8 cellular contexts compared by ENCODE assay signal in the genomic region with DNA sequence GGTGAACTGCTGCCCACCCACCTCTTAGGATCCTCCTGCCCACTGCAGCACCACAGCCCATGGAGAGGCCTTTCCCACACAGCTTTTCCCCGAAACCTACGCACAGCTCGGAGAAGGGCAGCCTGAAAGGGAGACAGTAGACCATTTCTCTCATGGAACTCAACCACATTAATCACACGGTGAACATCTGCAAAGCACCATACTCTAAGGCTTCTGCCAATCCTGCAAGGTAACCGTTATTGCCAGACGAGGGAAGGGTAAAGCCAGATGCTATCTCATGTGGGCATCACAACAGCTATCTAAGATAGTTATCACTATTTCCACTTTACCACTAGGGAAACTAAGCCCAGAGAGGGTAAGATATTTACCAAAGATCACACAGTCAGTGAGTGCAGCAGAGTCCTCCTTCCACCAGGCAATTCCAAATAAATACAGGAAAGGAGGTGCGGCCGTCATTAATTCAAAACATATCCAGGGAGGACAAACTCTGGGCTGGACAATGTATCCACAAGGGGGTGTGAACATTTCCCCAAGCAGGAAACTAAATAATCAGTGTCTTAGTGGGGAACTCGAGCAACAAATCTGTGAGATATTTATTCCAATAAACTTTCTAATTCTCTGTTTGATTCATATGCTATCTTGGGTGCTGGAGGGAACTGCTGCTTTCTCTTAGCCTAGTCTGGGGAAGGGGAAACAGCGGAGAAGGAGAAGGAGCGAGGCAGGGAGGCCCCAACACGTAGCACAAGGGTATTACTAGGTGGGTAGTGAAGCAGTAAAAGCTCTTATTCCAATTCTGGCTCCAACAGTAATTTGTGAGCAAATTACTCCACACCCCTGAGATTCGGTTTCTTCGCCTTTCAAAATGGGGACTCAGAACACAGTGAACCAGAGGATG. TPM values are rescaled to one million over a fixed set of nuclear protein-coding genes. Genes with fewer than 3 reads are reported as not detected.
DNase-seq lines count a peak whose midpoint lies in the region; ATAC-seq and TF ChIP-seq lines count a peak whose summit lies in the region.

No MANE protein-coding gene starts in this region.

- TF ChIP-seq CTCF in Caco-2 (IDR thresholded peaks at IDR 0.05; ENCODE audit: insufficient read depth in 1 of 2, low read depth in 1 of 2, low read length in 1 of 2, severe bottlenecking in 1 of 2, unreplicated experiment in 1 of 2): peak in 1 of 2 experiments; percentile 10
- no peak for TF ChIP-seq CTCF in neural crest cell (conservative IDR thresholded peaks at IDR 0.05)

- H3K36me3 Mint-ChIP-seq in Caco-2 (ENCODE audit: insufficient read depth, unreplicated experiment): peaks cover 19% of the 10 kb centered on the region
- peaks cover 23% of the 10 kb centered on the region for H3K36me3 Mint-ChIP-seq in effector memory CD8-positive, alpha-beta T cell (ENCODE audit: insufficient read depth)
- no peaks in the 10 kb centered on the region for H3K36me3 Mint-ChIP-seq in neural crest cell (ENCODE audit: low read depth)

- no peaks in the 10 kb centered on the region; the same call in 1 of the 2 replicates for H3K4me1 ChIP-seq in Caco-2

- TSS peak; percentile 87 for BruUV-seq in Caco-2 (replicated peaks; lab: Mats Ljungman, UMichigan)

- peaks cover 7% of the 10 kb centered on the region for H3K4me1 Mint-ChIP-seq in Caco-2 (ENCODE audit: low read depth, unreplicated experiment)
- H3K4me1 Mint-ChIP-seq in effector memory CD8-positive, alpha-beta T cell (ENCODE audit: low read depth in 2 of 2): peaks cover 23 to 24% of the 10 kb centered on the region in 2 donors
- peaks cover 43% of the 10 kb centered on the region for H3K4me1 Mint-ChIP-seq in neural crest cell

- H3K36me3 ChIP-seq in Caco-2 (ENCODE audit: control insufficient read depth, insufficient read depth, low read length): 0 out of 2 replicates have a peak, but pooled peaks cover 2% of the 10 kb centered on the region
- H3K36me3 ChIP-seq in MG63: peaks cover 53% of the 10 kb centered on the region

- POLR2A ChIA-PET in Caco-2 (lab: Charles Lee): interaction anchor here (1.6 kb wide), 1 partner anchor 72 kb away, joined by 9 read pairs; a partner anchor contains a TSS

- H3K9me3 ChIP-seq in Caco-2: no peaks in the 10 kb centered on the region
- no peaks in the 10 kb centered on the region for H3K9me3 ChIP-seq in MG63

- no peak for ATAC-seq in effector memory CD8-positive, alpha-beta T cell (replicated peaks)
- no peak for ATAC-seq in HG02798 (IDR thresholded peaks at IDR 0.05; ENCODE audit: poor library complexity, unreplicated experiment)
- no peak for ATAC-seq in HG03354 (IDR thresholded peaks at IDR 0.05; ENCODE audit: poor library complexity, severe bottlenecking, unreplicated experiment)

- CTCF ChIA-PET in Caco-2 (lab: Charles Lee): interaction anchor here (0.7 to 1.2 kb wide), 2 partner anchors 83 to 212 kb away, joined by 3 to 4 read pairs; no protein-coding TSS in a partner anchor

- intact Hi-C loops in Caco-2 (cut with micrococcal nuclease; ENCODE audit: unreplicated experiment): loop anchor here (2.0 to 5.0 kb wide), 4 partner anchors 44 to 224 kb away; a partner anchor contains a TSS

- H3K27me3 Mint-ChIP-seq in Caco-2 (ENCODE audit: insufficient read depth, unreplicated experiment) (no peaks in the 10 kb centered on the region), neural crest cell (ENCODE audit: low read depth) (no peaks in the 10 kb centered on the region)
- no peaks in the 10 kb centered on the region for H3K27me3 Mint-ChIP-seq in effector memory CD8-positive, alpha-beta T cell

- H3K4me3 Mint-ChIP-seq in Caco-2 (ENCODE audit: unreplicated experiment): peak overlapping the region; percentile 93
- H3K4me3 Mint-ChIP-seq in effector memory CD8-positive, alpha-beta T cell: peak overlapping the region; percentile 85 to 91
- H3K4me3 Mint-ChIP-seq in neural crest cell: peak overlapping the region; percentile 98

- peak overlapping the region; percentile 96 for H3K4me3 ChIP-seq in Caco-2 (ENCODE audit: low read depth, low read length)
- peak overlapping the region; percentile 98 for H3K4me3 ChIP-seq in MG63

- no peak for DNase-seq in Caco-2
- no peak for DNase-seq in MG63
- no peak for DNase-seq in effector memory CD8-positive, alpha-beta T cell
- DNase-seq in neural crest cell (ENCODE audit: low read depth, low spot score): no peak
- DNase-seq in NCI-H446 treated with DMSO at 0.1 percent for 48 hours (lab: John Stamatoyannopoulos, UW): no peak
- no peak for DNase-seq in NCI-H524 (lab: John Stamatoyannopoulos, UW)

- no peaks in the 10 kb centered on the region for H3K27me3 ChIP-seq in Caco-2 (replicated peaks; ENCODE audit: control insufficient read depth, insufficient read depth, low read length)
- H3K27me3 ChIP-seq in MG63: no peaks in the 10 kb centered on the region

- H3K27ac Mint-ChIP-seq in Caco-2 (ENCODE audit: unreplicated experiment): peak overlapping the region; percentile 94
- peak overlapping the region; percentile 95 to 97 for H3K27ac Mint-ChIP-seq in effector memory CD8-positive, alpha-beta T cell
- H3K27ac Mint-ChIP-seq in neural crest cell (ENCODE audit: unreplicated experiment): peak overlapping the region; percentile 95

- no peaks in the 10 kb centered on the region for H3K9me3 Mint-ChIP-seq in Caco-2 (ENCODE audit: unreplicated experiment)
- no peaks in the 10 kb centered on the region for H3K9me3 Mint-ChIP-seq in effector memory CD8-positive, alpha-beta T cell
- no peaks in the 10 kb centered on the region for H3K9me3 Mint-ChIP-seq in neural crest cell

RNA-seq across cellular contexts. Expression of a gene that starts 0.7 kb away (rescaled TPM):
- total RNA-seq in Caco-2 (2022) (11.4 and 11.9 TPM in 2 replicates), neural crest cell (11.1 and 11.8 TPM in 2 replicates)
- total RNA-seq in MG63 (2014; rRNA removed; shearing (Covaris generic); ENCODE audit: low replicate concordance): 9.3 and 16.7 TPM in 2 replicates

RNA-seq across cellular contexts. Expression of a gene that starts 0.9 kb away (rescaled TPM):
- total RNA-seq in Caco-2 (2022): 66.3 and 69.0 TPM in 2 replicates
- total RNA-seq in MG63 (2014; rRNA removed; shearing (Covaris generic); ENCODE audit: low replicate concordance): 45.8 and 53.1 TPM in 2 replicates
- total RNA-seq in neural crest cell: 20.8 and 21.5 TPM in 2 replicates
